ENCODE assay signal across 10 cellular contexts in the genomic region with DNA sequence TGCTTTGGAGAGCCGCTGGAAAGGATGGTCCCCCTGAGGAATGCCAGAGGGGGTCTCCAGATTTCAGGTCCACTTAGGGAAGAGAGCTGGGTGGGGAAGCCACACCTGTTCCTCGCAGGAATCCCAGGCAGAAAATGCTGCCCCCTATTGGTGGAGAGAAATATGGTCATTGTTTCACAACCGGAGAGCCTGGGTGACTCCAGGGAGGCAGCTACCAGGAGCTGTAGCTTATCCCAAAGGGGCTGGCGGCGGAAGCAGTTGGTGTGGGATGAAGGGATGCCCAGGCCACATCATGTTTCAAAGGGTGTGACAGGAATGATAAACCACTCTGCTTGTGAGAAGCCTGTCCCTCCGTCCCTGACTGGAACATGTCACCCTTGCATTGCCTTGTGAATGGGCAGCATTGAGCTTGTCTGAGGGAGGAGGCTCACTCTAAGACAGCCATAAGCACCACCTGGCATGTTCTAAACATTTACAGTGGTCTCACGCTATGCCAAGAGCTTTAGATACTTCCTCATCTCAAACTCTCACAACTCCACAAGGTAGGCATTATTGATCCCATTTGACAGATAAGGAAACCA. TPM values are rescaled to one million over a fixed set of nuclear protein-coding genes. Genes with fewer than 3 reads are reported as not detected.
DNase-seq lines count a peak whose midpoint lies in the region; ATAC-seq, FAIRE-seq and TF ChIP-seq lines count a peak whose summit lies in the region.
"Had no signal": no experiment of that assay in that cellular context is flagged by ENCODE, and none has a peak within 500 bp of the region (broad histone marks: within the 10 kb centered on the region; RNA-seq: fewer than 3 reads in every experiment).

No MANE protein-coding gene starts in this region.

- dilution Hi-C loops in endothelial cell of umbilical vein (cut with MboI; ENCODE audit: extremely low pct_ligation_motif_present, low sequenced_read_pairs) = no loop called here

- no peak for FAIRE-seq in endothelial cell of umbilical vein (lab: Jason Lieb, UNC)

- H2AFZ ChIP-seq in endothelial cell of umbilical vein (ENCODE audit: low read depth, low read length) = no peak overlapping the region

- DNase-seq in activated T-cell treated with anti-CD3 and anti-CD28 coated beads for 24 hours (ENCODE audit: low read depth) (peak; percentile 19), NAMALWA (ENCODE audit: low spot score) (peak; percentile 5), endothelial cell of umbilical vein (ENCODE audit: low read depth, low spot score) (no peak), kidney glomerular epithelial cell (lab: John Stamatoyannopoulos, UW) (no peak)
- no peak for DNase-seq in activated T-cell treated with anti-CD3 and anti-CD28 coated beads, Interleukin-2, amount 50 U/mL, for 1 hour
- DNase-seq in stimulated activated CD4-positive, alpha-beta T cell treated with anti-CD3 and anti-CD28 coated beads, Interleukin-2, amount 100 ng/mL, for 48 hours = peak; percentile 14 to 30
- DNase-seq in activated effector memory CD4-positive, alpha-beta T cell treated with Interleukin-2 at 50 U/mL for 16 hours = no peak
- DNase-seq: activated naive CD4-positive, alpha-beta T cell treated with Interleukin-2 at 50 U/mL for 16 hours; NCI-H526 treated with DMSO at 0.1 percent for 48 hours had no signal

- no peaks in the 10 kb centered on the region for H3K9me3 ChIP-seq in endothelial cell of umbilical vein (replicated peaks; ENCODE audit: control insufficient read depth, insufficient read depth, low read length)

- intact Hi-C loops in endothelial cell of umbilical vein (cut with micrococcal nuclease) = no loop called here

- no peak overlapping the region for H3K4me3 ChIP-seq in endothelial cell of umbilical vein (replicated peaks in 1 of 3; ENCODE audit: insufficient read depth in 1 of 3, low read depth in 1 of 3, low read length in 3 of 3)

- no peaks in the 10 kb centered on the region for H3K79me2 ChIP-seq in endothelial cell of umbilical vein (ENCODE audit: control insufficient read depth, insufficient read depth, low read length)

- no peaks in the 10 kb centered on the region for H4K20me1 ChIP-seq in endothelial cell of umbilical vein (replicated peaks; ENCODE audit: control insufficient read depth, extremely low read depth, insufficient read depth, low read length)

- H3K9me1 ChIP-seq in endothelial cell of umbilical vein (replicated peaks; ENCODE audit: control insufficient read depth, extremely low read depth, insufficient read depth, low read length) = no peaks in the 10 kb centered on the region

- no peak overlapping the region for H3K27ac ChIP-seq in endothelial cell of umbilical vein (ENCODE audit: insufficient read depth, low read depth, low read length)

- H3K36me3 ChIP-seq in endothelial cell of umbilical vein (ENCODE audit: control insufficient read depth in 2 of 2, extremely low read depth in 1 of 2, insufficient read depth in 2 of 2, low read length in 2 of 2) = no peaks in the 10 kb centered on the region

- TF ChIP-seq CTCF in endothelial cell of umbilical vein (IDR thresholded peaks at IDR 0.05; ENCODE audit: extremely low read depth in 1 of 2, insufficient read depth in 1 of 2, low read depth in 1 of 2, low read length in 2 of 2) = peak; percentile 39 to 46

- no peak overlapping the region for H3K9ac ChIP-seq in endothelial cell of umbilical vein (replicated peaks; ENCODE audit: extremely low read depth, insufficient read depth, low read length)

- H3K4me1 ChIP-seq in endothelial cell of umbilical vein (ENCODE audit: control insufficient read depth, extremely low read depth, insufficient read depth, low read length) = no peaks in the 10 kb centered on the region

- no peak overlapping the region for H3K4me2 ChIP-seq in endothelial cell of umbilical vein (ENCODE audit: insufficient read depth, low read length)

- no TSS peak for BruUV-seq in endothelial cell of umbilical vein (replicated peaks; lab: Mats Ljungman, UMichigan)

- TF ChIP-seq POLR2A in endothelial cell of umbilical vein (IDR thresholded peaks at IDR 0.05; ENCODE audit: low read depth, low read length) = no peak

- ATAC-seq in GM19463 (IDR thresholded peaks at IDR 0.05; ENCODE audit: unreplicated experiment) = no peak

- POLR2A ChIA-PET in endothelial cell of umbilical vein (lab: Charles Lee) = no interaction called here

- H3K27me3 ChIP-seq in endothelial cell of umbilical vein (ENCODE audit: control insufficient read depth in 2 of 2, insufficient read depth in 2 of 2, low read length in 2 of 2) = peaks cover 0 to 2% of the 10 kb centered on the region in 2 experiments

- CTCF ChIA-PET in endothelial cell of umbilical vein (lab: Charles Lee) = interaction anchor here (1.1 to 1.4 kb wide), 2 partner anchors 9 to 14 kb away, joined by 4 to 6 read pairs; no protein-coding TSS in a partner anchor

TF ChIP-seq in endothelial cell of umbilical vein, 7 proteins besides CTCF, POLR2A, EP300 and RAD21:
- TF ChIP-seq EZH2 (IDR thresholded peaks at IDR 0.05; ENCODE audit: borderline replicate concordance, low read depth, low read length, severe bottlenecking) (no peak), POLR2AphosphoS5 (IDR thresholded peaks at IDR 0.05; ENCODE audit: insufficient read depth, low read depth, low read length) (no peak), FOS (IDR thresholded peaks at IDR 0.05; ENCODE audit: borderline replicate concordance, insufficient read depth, low read length) (no peak), GATA2 (IDR thresholded peaks at IDR 0.05; ENCODE audit: insufficient read depth, insufficient read length, low read depth, low read length) (no peak), JUN (IDR thresholded peaks at IDR 0.05; ENCODE audit: borderline replicate concordance, insufficient read depth, insufficient read length, low read depth) (no peak), MYC (IDR thresholded peaks at IDR 0.05; ENCODE audit: low read depth, low read length) (no peak)
- TF ChIP-seq, protein P1, sequence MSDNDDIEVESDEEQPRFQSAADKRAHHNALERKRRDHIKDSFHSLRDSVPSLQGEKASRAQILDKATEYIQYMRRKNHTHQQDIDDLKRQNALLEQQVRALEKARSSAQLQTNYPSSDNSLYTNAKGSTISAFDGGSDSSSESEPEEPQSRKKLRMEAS (IDR thresholded peaks at IDR 0.05; ENCODE audit: insufficient read depth, insufficient read length) = no peak

RNA-seq across cellular contexts. Expression of a gene that starts 34.5 kb away (rescaled TPM):
- total RNA-seq in endothelial cell of umbilical vein = 6.4 and 9.1 TPM in 2 replicates
- polyA plus RNA-seq in endothelial cell of umbilical vein = 16.3 and 19.0 TPM in 2 replicates
- 10.6 and 10.7 TPM in 2 replicates for polyA plus RNA-seq in endothelial cell of umbilical vein (2011; cell fraction: cytosol; rRNA removed)
- 5.5 and 6.8 TPM in 2 replicates for polyA plus RNA-seq in endothelial cell of umbilical vein (2011; cell fraction: nucleus; rRNA removed)
- 4.6 and 6.0 TPM in 2 replicates for polyA plus RNA-seq in endothelial cell of umbilical vein (2012)
- 5.6 and 8.0 TPM in 2 replicates for polyA minus RNA-seq in endothelial cell of umbilical vein
- polyA minus RNA-seq in endothelial cell of umbilical vein (2011; cell fraction: cytosol; rRNA and poly(A)+ RNA removed) = 5.3 TPM
- polyA minus RNA-seq in endothelial cell of umbilical vein (2011; cell fraction: nucleus; rRNA and poly(A)+ RNA removed) = 1.8 and 2.1 TPM in 2 replicates

Comparison
In these comparisons a context has a peak if more than half of its experiments do, and no peak if none do; other contexts are left out.
1. DNase-seq: peak in activated T-cell treated with anti-CD3 and anti-CD28 coated beads for 24 hours (single experiment), NAMALWA (single experiment) and stimulated activated CD4-positive, alpha-beta T cell treated with anti-CD3 and anti-CD28 coated beads, Interleukin-2, amount 100 ng/mL, for 48 hours (2 of 2); none in activated T-cell treated with anti-CD3 and anti-CD28 coated beads, Interleukin-2, amount 50 U/mL, for 1 hour (single experiment), endothelial cell of umbilical vein (single experiment), activated effector memory CD4-positive, alpha-beta T cell treated with Interleukin-2 at 50 U/mL for 16 hours (single experiment) and kidney glomerular epithelial cell (single experiment).